Comparison of ENCODE assay signal across 9 cellular contexts in genomic region chr7:38947541-38947940, GRCh38. TPM values are rescaled to one million over a fixed set of nuclear protein-coding genes. Genes with fewer than 3 reads are reported as not detected.
"Had no signal": no experiment of that assay in that cellular context is flagged by ENCODE, and none has a peak within 500 bp of the region (broad histone marks: within the 10 kb centered on the region; RNA-seq: fewer than 3 reads in every experiment).

No MANE protein-coding gene starts in this region.

RNA-seq across cellular contexts. Expression of gene POU6F2, which starts 30.2 kb away (rescaled TPM):
- total RNA-seq: left colon, left ventricle myocardium superior, lower lobe of right lung, lung microvascular endothelial cell, mononuclear cell had no signal
- polyA plus RNA-seq: immature natural killer cell; keratinocyte; mammary epithelial cell; naive thymus-derived CD4-positive, alpha-beta T cell had no signal
